Comparison of ENCODE assay signal across 8 cellular contexts in genomic region chr12:52870361-52871290, GRCh38. TPM values are rescaled to one million over a fixed set of nuclear protein-coding genes. Genes with fewer than 3 reads are reported as not detected.
A peak's percentile ranks its signal among the peaks of the same experiment; 100 is the strongest.
DNase-seq lines count a peak whose midpoint lies in the region; ATAC-seq and TF ChIP-seq lines count a peak whose summit lies in the region.

No MANE protein-coding gene starts in this region.

- WGBS in mesenchymal stem cell = 34% methylated on average over 11 of the region's 14 CpGs

- H3K4me2 ChIP-seq in mesenchymal stem cell (ENCODE audit: low read length, poor library complexity, severe bottlenecking) = no peak overlapping the region

- H3K4me1 Mint-ChIP-seq in Calu3 (ENCODE audit: low read depth, unreplicated experiment) = peaks cover 67% of the 10 kb centered on the region
- peaks cover 22% of the 10 kb centered on the region for H3K4me1 Mint-ChIP-seq in activated CD4-positive, alpha-beta T cell treated with anti-CD3 and anti-CD28 coated beads for 36 hours

- H2BK12ac ChIP-seq in mesenchymal stem cell (ENCODE audit: low read length in 2 of 2) = peak overlapping the region; percentile 44 to 86

- H3K4me3 ChIP-seq in colonic mucosa (no peak overlapping the region), mesenchymal stem cell (ENCODE audit: insufficient read depth in 1 of 2, low read depth in 1 of 2, low read length in 2 of 2) (peak overlapping the region in 1 of 2 experiments; percentile 24)

- H2BK120ac ChIP-seq in mesenchymal stem cell (ENCODE audit: low read depth, low read length) = no peak overlapping the region

- peak overlapping the region; percentile 49 for H4K91ac ChIP-seq in mesenchymal stem cell (ENCODE audit: low read length)

- no peak overlapping the region for H2BK5ac ChIP-seq in mesenchymal stem cell (ENCODE audit: low read depth, low read length, poor library complexity, severe bottlenecking)

- H3K79me1 ChIP-seq in mesenchymal stem cell (replicated peaks; ENCODE audit: low read length, poor library complexity, severe bottlenecking) = no peaks in the 10 kb centered on the region

- peak overlapping the region; percentile 34 to 52 for H3K18ac ChIP-seq in mesenchymal stem cell (ENCODE audit: low read depth in 1 of 2, low read length in 2 of 2)

- H3K14ac ChIP-seq in mesenchymal stem cell (ENCODE audit: low read length in 2 of 2) = peak overlapping the region in 1 of 2 experiments; percentile 10

- POLR2A ChIA-PET in activated CD4-positive, alpha-beta T cell treated with anti-CD3 and anti-CD28 coated beads for 36 hours (lab: Charles Lee) = no interaction called here

- no peaks in the 10 kb centered on the region for H3K36me3 ChIP-seq in colonic mucosa
- no peaks in the 10 kb centered on the region for H3K36me3 ChIP-seq in mesenchymal stem cell (ENCODE audit: control insufficient read depth in 1 of 2, insufficient read depth in 2 of 2, low read depth in 1 of 2, low read length in 2 of 2)

- peaks cover 17% of the 10 kb centered on the region for H3K36me3 Mint-ChIP-seq in Calu3 (ENCODE audit: insufficient read depth, unreplicated experiment)
- no peaks in the 10 kb centered on the region for H3K36me3 Mint-ChIP-seq in activated CD4-positive, alpha-beta T cell treated with anti-CD3 and anti-CD28 coated beads for 36 hours (ENCODE audit: low read depth)

- H2AK5ac ChIP-seq in mesenchymal stem cell (ENCODE audit: low read length, severe bottlenecking) = peak overlapping the region; percentile 71

- no peaks in the 10 kb centered on the region for H3K27me3 Mint-ChIP-seq in Calu3 (ENCODE audit: unreplicated experiment)
- H3K27me3 Mint-ChIP-seq in activated CD4-positive, alpha-beta T cell treated with anti-CD3 and anti-CD28 coated beads for 36 hours = peaks cover 4% of the 10 kb centered on the region

- TF ChIP-seq CTCF in Calu3 (IDR thresholded peaks at IDR 0.05; ENCODE audit: unreplicated experiment) (peak; percentile 39), colonic mucosa (IDR thresholded peaks at IDR 0.05) (peak; percentile 76)

- peak overlapping the region; percentile 62 for H2BK15ac ChIP-seq in mesenchymal stem cell (ENCODE audit: low read depth, poor library complexity, severe bottlenecking)

- no peak overlapping the region for H3K4me3 Mint-ChIP-seq in Calu3 (ENCODE audit: low read depth, unreplicated experiment)
- no peak overlapping the region for H3K4me3 Mint-ChIP-seq in activated CD4-positive, alpha-beta T cell treated with anti-CD3 and anti-CD28 coated beads for 36 hours

- H3K27ac Mint-ChIP-seq in Calu3 (ENCODE audit: unreplicated experiment) = peak overlapping the region; percentile 99
- H3K27ac Mint-ChIP-seq in activated CD4-positive, alpha-beta T cell treated with anti-CD3 and anti-CD28 coated beads for 36 hours = no peak overlapping the region

- peak overlapping the region in 1 of 2 experiments; percentile 14 for H3K4ac ChIP-seq in mesenchymal stem cell (ENCODE audit: low read depth in 1 of 2, low read length in 2 of 2)

- DNase-seq in Calu3 (peak; percentile 81), M059J (ENCODE audit: low read depth) (peak; percentile 30), colonic mucosa (peak; percentile 94), mesenchymal stem cell (peak; percentile 48), SK-N-DZ (ENCODE audit: low spot score) (no peak)
- DNase-seq in activated CD4-positive, alpha-beta T cell treated with anti-CD3 and anti-CD28 coated beads for 36 hours = peak; percentile 90
- peak; percentile 73 for DNase-seq in stimulated activated CD8-positive, alpha-beta memory T cell treated with anti-CD3 and anti-CD28 coated beads, Interleukin-4, amount 100 ng/mL, for 24 hours (ENCODE audit: low read depth)

- H3K4me1 ChIP-seq in colonic mucosa (peaks cover 29% of the 10 kb centered on the region), mesenchymal stem cell (ENCODE audit: control insufficient read depth, insufficient read depth, low read depth, low read length) (peaks cover 27% of the 10 kb centered on the region)

- H3K27ac ChIP-seq in colonic mucosa = peak overlapping the region; percentile 96
- H3K27ac ChIP-seq in mesenchymal stem cell (ENCODE audit: low read length, poor library complexity, severe bottlenecking) = no peak overlapping the region

- no peaks in the 10 kb centered on the region for H3K9me3 Mint-ChIP-seq in Calu3 (ENCODE audit: low read depth, unreplicated experiment)
- H3K9me3 Mint-ChIP-seq in activated CD4-positive, alpha-beta T cell treated with anti-CD3 and anti-CD28 coated beads for 36 hours (ENCODE audit: low read depth) = no peaks in the 10 kb centered on the region

- intact Hi-C loops in Calu3 (cut with micrococcal nuclease; ENCODE audit: unreplicated experiment) = loop anchor here (2.0 to 5.0 kb wide), 3 partner anchors 203 to 498 kb away; no protein-coding TSS in a partner anchor
- intact Hi-C loops in activated CD4-positive, alpha-beta T cell treated with anti-CD3 and anti-CD28 coated beads for 36 hours (cut with DNase I, micrococcal nuclease) = loop anchor here (1.0 to 10.0 kb wide), 5 partner anchors 156 to 714 kb away; no protein-coding TSS in a partner anchor
- intact Hi-C loops in colonic mucosa (cut with DNase I) = no loop called here

- H3K23ac ChIP-seq in mesenchymal stem cell (ENCODE audit: low read length in 2 of 2) = no peak overlapping the region

- H3K9ac ChIP-seq in colonic mucosa (ENCODE audit: low read depth in 2 of 2, low read length in 2 of 2) (peak overlapping the region; percentile 33 to 76), mesenchymal stem cell (ENCODE audit: low read length) (peak overlapping the region; percentile 69)

- H4K8ac ChIP-seq in mesenchymal stem cell (ENCODE audit: low read length) = peak overlapping the region; percentile 59

- H2AFZ ChIP-seq in mesenchymal stem cell (ENCODE audit: low read depth, low read length) = peak overlapping the region; percentile 10

- CTCF ChIA-PET in Calu3 (lab: Charles Lee) = interaction anchor here (0.6 to 1.4 kb wide), 8 partner anchors 9 to 711 kb away, joined by 3 to 9 read pairs (median 5); no protein-coding TSS in a partner anchor
- CTCF ChIA-PET in activated CD4-positive, alpha-beta T cell treated with anti-CD3 and anti-CD28 coated beads for 36 hours (lab: Charles Lee) = interaction anchor here (0.5 to 8.8 kb wide), 43 partner anchors 9 to 722 kb away, joined by 3 to 110 read pairs (median 3); partner anchors contain the start of genes KRT3 and KRT79

- peak; percentile 69 for ATAC-seq in GM21367 (IDR thresholded peaks at IDR 0.05; ENCODE audit: unreplicated experiment)
- peak; percentile 80 for ATAC-seq in activated CD4-positive, alpha-beta T cell treated with anti-CD3 and anti-CD28 coated beads for 36 hours

- no TSS peak for BruUV-seq in Calu3 (replicated peaks; lab: Mats Ljungman, UMichigan)

- H3K27me3 ChIP-seq in colonic mucosa = no peaks in the 10 kb centered on the region
- peaks cover 0 to 5% of the 10 kb centered on the region in 2 experiments for H3K27me3 ChIP-seq in mesenchymal stem cell (ENCODE audit: control insufficient read depth in 1 of 2, insufficient read depth in 1 of 2, low read length in 2 of 2)

- H3K9me3 ChIP-seq in colonic mucosa (no peaks in the 10 kb centered on the region), mesenchymal stem cell (ENCODE audit: control insufficient read depth, low read length) (no peaks in the 10 kb centered on the region)

RNA-seq across cellular contexts. Expression of gene KRT78, which starts 21.8 kb away (rescaled TPM):
- 0.59 and 0.69 TPM in 2 replicates for total RNA-seq in Calu3 (2022)
- 0.22 TPM in 1 of 2 replicates, not detected in the other for total RNA-seq in M059J (2014; rRNA removed; shearing (Covaris generic))
- not detected for total RNA-seq in activated CD4-positive, alpha-beta T cell treated with anti-CD3 and anti-CD28 coated beads for 36 hours
- total RNA-seq in colonic mucosa = not detected
- not detected for polyA plus RNA-seq in mesenchymal stem cell (2013, experiment 1 of 2)
- polyA plus RNA-seq in mesenchymal stem cell (2013, experiment 2 of 2) = not detected
- not detected in 2 replicates for polyA plus RNA-seq in SK-N-DZ (2014; cell fraction: cytosol; rRNA removed)
- polyA plus RNA-seq in SK-N-DZ (2014; cell fraction: nucleus; rRNA removed) = not detected in 2 replicates

RNA-seq across cellular contexts. Expression of gene KRT8, which starts 34.2 kb away (rescaled TPM):
- total RNA-seq in Calu3 (2022) = 2,474 and 2,821 TPM in 2 replicates
- total RNA-seq in M059J (2014; rRNA removed; shearing (Covaris generic)) = 38.8 and 54.8 TPM in 2 replicates
- total RNA-seq in activated CD4-positive, alpha-beta T cell treated with anti-CD3 and anti-CD28 coated beads for 36 hours = 1 to 10 TPM in 1 of 2 experiments, under 1 TPM in 1; 0.56 to 1.1 TPM
- 1,000 to 10,000 TPM; 4,207 to 4,597 TPM for total RNA-seq in colonic mucosa
- polyA plus RNA-seq in mesenchymal stem cell (2013, experiment 1 of 2) = 1,135 TPM
- polyA plus RNA-seq in mesenchymal stem cell (2013, experiment 2 of 2) = 1,108 TPM
- polyA plus RNA-seq in SK-N-DZ (2014; cell fraction: cytosol; rRNA removed) = 1.5 and 1.8 TPM in 2 replicates
- 0.25 and 0.31 TPM in 2 replicates for polyA plus RNA-seq in SK-N-DZ (2014; cell fraction: nucleus; rRNA removed)

RNA-seq across cellular contexts. Expression of gene KRT79, which starts 36.5 kb away (rescaled TPM):
- 0.24 TPM in 1 of 2 replicates, not detected in the other for total RNA-seq in Calu3 (2022)
- total RNA-seq in M059J (2014; rRNA removed; shearing (Covaris generic)) = not detected in 2 replicates
- under 1 TPM; 0.09 to 0.16 TPM for total RNA-seq in activated CD4-positive, alpha-beta T cell treated with anti-CD3 and anti-CD28 coated beads for 36 hours
- total RNA-seq in colonic mucosa = not detected
- not detected for polyA plus RNA-seq in mesenchymal stem cell (2013, experiment 1 of 2)
- polyA plus RNA-seq in mesenchymal stem cell (2013, experiment 2 of 2) = 0.03 TPM
- not detected in 2 replicates for polyA plus RNA-seq in SK-N-DZ (2014; cell fraction: cytosol; rRNA removed)
- polyA plus RNA-seq in SK-N-DZ (2014; cell fraction: nucleus; rRNA removed) = not detected in 2 replicates

RNA-seq across cellular contexts. Expression of gene KRT4, which starts 56.7 kb away (rescaled TPM):
- total RNA-seq in Calu3 (2022) (not detected in 2 replicates), colonic mucosa (not detected)
- total RNA-seq in M059J (2014; rRNA removed; shearing (Covaris generic)) = not detected in 2 replicates
- total RNA-seq in activated CD4-positive, alpha-beta T cell treated with anti-CD3 and anti-CD28 coated beads for 36 hours = not detected
- polyA plus RNA-seq in mesenchymal stem cell (2013, experiment 1 of 2) = not detected
- not detected for polyA plus RNA-seq in mesenchymal stem cell (2013, experiment 2 of 2)
- polyA plus RNA-seq in SK-N-DZ (2014; cell fraction: cytosol; rRNA removed) = not detected in 2 replicates
- not detected in 2 replicates for polyA plus RNA-seq in SK-N-DZ (2014; cell fraction: nucleus; rRNA removed)

Comparison
In these comparisons a context has a peak if more than half of its experiments do, and no peak if none do; other contexts are left out.
1. RNA of gene KRT8, which starts 34.2 kb away (total RNA-seq): 4,207 to 4,597 TPM in colonic mucosa and 2,474 to 2,821 TPM in Calu3; 38.8 to 54.8 TPM in M059J and 0.56 to 1.1 TPM in activated CD4-positive, alpha-beta T cell treated with anti-CD3 and anti-CD28 coated beads for 36 hours; every median in the first group is over 10 times any median in the second.